14 cellular contexts compared by ENCODE assay signal in genomic region chr7:36599645-36600313, GRCh38.
A peak's percentile ranks its signal among the peaks of the same experiment; 100 is the strongest.
DNase-seq lines count a peak whose midpoint lies in the region; ATAC-seq and TF ChIP-seq lines count a peak whose summit lies in the region.
"Had no signal": no experiment of that assay in that cellular context is flagged by ENCODE, and none has a peak within 500 bp of the region (broad histone marks: within the 10 kb centered on the region; RNA-seq: fewer than 3 reads in every experiment).

No MANE protein-coding gene starts in this region.

- no peaks in the 10 kb centered on the region for H3K27me3 Mint-ChIP-seq in activated CD4-positive, alpha-beta T cell treated with anti-CD3 and anti-CD28 coated beads for 36 hours
- H3K27me3 Mint-ChIP-seq in CD14-positive monocyte (ENCODE audit: low read depth in 3 of 3) = no peaks in the 10 kb centered on the region
- H3K27me3 Mint-ChIP-seq in naive thymus-derived CD8-positive, alpha-beta T cell = no peaks in the 10 kb centered on the region
- H3K27me3 Mint-ChIP-seq in osteocyte (ENCODE audit: unreplicated experiment) = no peaks in the 10 kb centered on the region

- POLR2A ChIA-PET in activated CD4-positive, alpha-beta T cell treated with anti-CD3 and anti-CD28 coated beads for 36 hours (lab: Charles Lee) = no interaction called here
- POLR2A ChIA-PET in naive thymus-derived CD8-positive, alpha-beta T cell (lab: Charles Lee) = no interaction called here

- ATAC-seq in activated CD4-positive, alpha-beta T cell treated with anti-CD3 and anti-CD28 coated beads for 36 hours = no peak
- no peak for ATAC-seq in naive thymus-derived CD8-positive, alpha-beta T cell
- ATAC-seq in GM21786 (IDR thresholded peaks at IDR 0.05; ENCODE audit: unreplicated experiment) (no peak), GM18858 (IDR thresholded peaks at IDR 0.05; ENCODE audit: unreplicated experiment) (no peak)

- no peak overlapping the region for H3K4me3 Mint-ChIP-seq in activated CD4-positive, alpha-beta T cell treated with anti-CD3 and anti-CD28 coated beads for 36 hours
- peak overlapping the region in 1 of 2 donors; percentile 59 for H3K4me3 Mint-ChIP-seq in CD14-positive monocyte
- peak overlapping the region in 1 of 10 donors; percentile 48 for H3K4me3 Mint-ChIP-seq in naive thymus-derived CD8-positive, alpha-beta T cell
- no peak overlapping the region for H3K4me3 Mint-ChIP-seq in osteocyte (ENCODE audit: unreplicated experiment)
- H3K4me3 Mint-ChIP-seq: H9 had no signal

- H3K9me3 Mint-ChIP-seq in activated CD4-positive, alpha-beta T cell treated with anti-CD3 and anti-CD28 coated beads for 36 hours (ENCODE audit: low read depth) = no peaks in the 10 kb centered on the region
- H3K9me3 Mint-ChIP-seq in CD14-positive monocyte = no peaks in the 10 kb centered on the region
- H3K9me3 Mint-ChIP-seq in naive thymus-derived CD8-positive, alpha-beta T cell = no peaks in the 10 kb centered on the region
- no peaks in the 10 kb centered on the region for H3K9me3 Mint-ChIP-seq in osteocyte (ENCODE audit: unreplicated experiment)
- H3K9me3 Mint-ChIP-seq: H9 had no signal

- no peak for DNase-seq in activated CD4-positive, alpha-beta T cell treated with anti-CD3 and anti-CD28 coated beads for 36 hours
- no peak for DNase-seq in activated CD4-positive, alpha-beta T cell treated with anti-CD3 and anti-CD28 coated beads, Interleukin-2, amount 50 U/mL, for 48 hours
- DNase-seq in CD14-positive monocyte (ENCODE audit: low spot score) (no peak), cerebellar cortex (ENCODE audit: low spot score) (peak; percentile 37), osteocyte (ENCODE audit: extremely low spot score, unreplicated experiment) (no peak)
- no peak for DNase-seq in naive thymus-derived CD8-positive, alpha-beta T cell
- DNase-seq: 8988T, DMS 273 treated with DMSO at 0.1 percent for 48 hours, H9, IMR-90, Kasumi-1, Peyer's patch had no signal

- H3K4me1 Mint-ChIP-seq in activated CD4-positive, alpha-beta T cell treated with anti-CD3 and anti-CD28 coated beads for 36 hours = peaks cover 57% of the 10 kb centered on the region
- peaks cover 37% of the 10 kb centered on the region for H3K4me1 Mint-ChIP-seq in CD14-positive monocyte
- peaks cover 12 to 36% (median 34%) of the 10 kb centered on the region in 4 donors for H3K4me1 Mint-ChIP-seq in naive thymus-derived CD8-positive, alpha-beta T cell
- peaks cover 22% of the 10 kb centered on the region for H3K4me1 Mint-ChIP-seq in osteocyte (ENCODE audit: unreplicated experiment)

- TF ChIP-seq CTCF in CD14-positive monocyte (IDR thresholded peaks at IDR 0.05) = no peak
- no peak for TF ChIP-seq CTCF in osteocyte (IDR thresholded peaks at IDR 0.05)

- CTCF ChIA-PET in activated CD4-positive, alpha-beta T cell treated with anti-CD3 and anti-CD28 coated beads for 36 hours (lab: Charles Lee) = interaction anchor here (0.5 kb wide), 1 partner anchor 49 kb away, joined by 3 read pairs; no protein-coding TSS in a partner anchor

- intact Hi-C loops in activated CD4-positive, alpha-beta T cell treated with anti-CD3 and anti-CD28 coated beads for 36 hours (cut with DNase I, micrococcal nuclease) = loop anchor here (5.0 kb wide), 4 partner anchors 68 to 753 kb away; partner anchors contain the start of gene AOAH (in 1 of the 2)
- intact Hi-C loops in CD14-positive monocyte (cut with micrococcal nuclease) = no loop called here

- H3K27ac Mint-ChIP-seq in activated CD4-positive, alpha-beta T cell treated with anti-CD3 and anti-CD28 coated beads for 36 hours = peak overlapping the region; percentile 21
- H3K27ac Mint-ChIP-seq in CD14-positive monocyte = peak overlapping the region; percentile 63 to 91 (median 82)
- H3K27ac Mint-ChIP-seq in naive thymus-derived CD8-positive, alpha-beta T cell = peak overlapping the region in 7 of 10 donors; percentile 9 to 74 (median 24)
- H3K27ac Mint-ChIP-seq in osteocyte (ENCODE audit: unreplicated experiment) = no peak overlapping the region
- H3K27ac Mint-ChIP-seq: H9 had no signal

- peaks cover 6% of the 10 kb centered on the region for H3K36me3 Mint-ChIP-seq in activated CD4-positive, alpha-beta T cell treated with anti-CD3 and anti-CD28 coated beads for 36 hours (ENCODE audit: low read depth)
- H3K36me3 Mint-ChIP-seq in CD14-positive monocyte (peaks cover 84 to 90% of the 10 kb centered on the region in 2 donors), osteocyte (ENCODE audit: unreplicated experiment) (no peaks in the 10 kb centered on the region)
- H3K36me3 Mint-ChIP-seq in naive thymus-derived CD8-positive, alpha-beta T cell = peaks cover 5 to 70% (median 21%) of the 10 kb centered on the region in 3 donors

Comparison
In these comparisons a context has a peak if more than half of its experiments do, and no peak if none do; other contexts are left out.
1. intact Hi-C loops: an anchor here in activated CD4-positive, alpha-beta T cell treated with anti-CD3 and anti-CD28 coated beads for 36 hours (5.0 kb wide); none called in CD14-positive monocyte.